ENCODE assay signal across 23 cellular contexts in genomic region chr5:76634661-76635060, GRCh38. TPM values are rescaled to one million over a fixed set of nuclear protein-coding genes. Genes with fewer than 3 reads are reported as not detected.
"Had no signal": no experiment of that assay in that cellular context is flagged by ENCODE, and none has a peak within 500 bp of the region (broad histone marks: within the 10 kb centered on the region; RNA-seq: fewer than 3 reads in every experiment).

No MANE protein-coding gene starts in this region.

- H3K36me3 ChIP-seq: neural progenitor cell, ovary, right atrium auricular region, sigmoid colon, thoracic aorta had no signal

- H3K9me3 Mint-ChIP-seq: naive thymus-derived CD8-positive, alpha-beta T cell; neural progenitor cell had no signal

- H3K9ac ChIP-seq: neural progenitor cell had no signal

- ATAC-seq: esophagus mucosa; heart left ventricle; left lobe of liver; mucosa of descending colon; naive thymus-derived CD8-positive, alpha-beta T cell had no signal

- H3K4me1 ChIP-seq: neural progenitor cell, right atrium auricular region, sigmoid colon had no signal

- DNase-seq: effector CD4-positive, alpha-beta T cell; heart left ventricle; hippocampal formation; mammary epithelial cell; mucosa of descending colon; naive thymus-derived CD8-positive, alpha-beta T cell; nucleus accumbens; ovary; sigmoid colon; stimulated activated CD4-positive, alpha-beta T cell treated with anti-CD3 and anti-CD28 coated beads, Interleukin-2, amount 100 ng/mL, for 24 hours; stimulated activated CD4-positive, alpha-beta T cell treated with anti-CD3 and anti-CD28 coated beads, Interleukin-4, amount 100 ng/mL, for 4 hours; stimulated activated naive CD4-positive, alpha-beta T cell; stomach; substantia nigra; transverse colon had no signal

- H3K27ac ChIP-seq: coronary artery, heart left ventricle, neural progenitor cell, ovary, right atrium auricular region, sigmoid colon, skin epidermis, stomach, thoracic aorta, transverse colon had no signal

- H3K4me3 ChIP-seq: coronary artery, heart left ventricle, mucosa of descending colon, neural progenitor cell, ovary, right atrium auricular region, sigmoid colon, skin epidermis, stomach, thoracic aorta, transverse colon had no signal

- H3K27me3 Mint-ChIP-seq: naive thymus-derived CD8-positive, alpha-beta T cell had no signal

- H3K27ac Mint-ChIP-seq: neural progenitor cell had no signal

- H3K9me3 ChIP-seq: heart left ventricle, mucosa of descending colon, ovary, right atrium auricular region, sigmoid colon, stomach, thoracic aorta, transverse colon had no signal

- H3K4me2 ChIP-seq: neural progenitor cell had no signal

- H3K4me3 Mint-ChIP-seq: naive thymus-derived CD8-positive, alpha-beta T cell; neural progenitor cell had no signal

- H3K27me3 ChIP-seq: heart left ventricle, neural progenitor cell, ovary, right atrium auricular region, sigmoid colon, stomach, transverse colon had no signal

RNA-seq across cellular contexts. Expression of gene F2RL2, which starts 11.5 kb away (rescaled TPM):
- total RNA-seq: naive thymus-derived CD8-positive, alpha-beta T cell; ureter had no signal
